Comparison of ENCODE assay signal across 1 cellular context in genomic region chr6:26156105-26156849, GRCh38.
TF ChIP-seq lines count a peak whose summit lies in the region.

No MANE protein-coding gene starts in this region.

TF ChIP-seq in HepG2, 621 proteins besides CTCF, POLR2A, EP300 and RAD21 (continued from another document and continues in another):
- TF ChIP-seq ZNF607 (CRISPR knock-in tag; IDR thresholded peaks at IDR 0.05; ENCODE audit: borderline replicate concordance) (no peak), ZNF577 (CRISPR knock-in tag; IDR thresholded peaks at IDR 0.05; ENCODE audit: borderline replicate concordance, low read depth) (no peak), RNF2 (conservative IDR thresholded peaks at IDR 0.05; ENCODE audit: low read depth) (0 out of 2 replicates have a peak, but pooled peaks have one; percentile 58), SPEN (CRISPR knock-in tag; IDR thresholded peaks at IDR 0.05; ENCODE audit: low read depth) (peak; percentile 88), HNRNPH1 (optimal IDR thresholded peaks at IDR 0.05; ENCODE audit: low read depth, low read length) (no peak), TIGD3 (CRISPR knock-in tag; IDR thresholded peaks at IDR 0.05; ENCODE audit: borderline replicate concordance) (peak; percentile 77; the same call in 1 of the 2 replicates), JUND (CRISPR knock-in tag; IDR thresholded peaks at IDR 0.05) (no peak), ZNF253 (CRISPR knock-in tag; IDR thresholded peaks at IDR 0.05; ENCODE audit: borderline replicate concordance) (peak; percentile 68), PAF1 (CRISPR knock-in tag; IDR thresholded peaks at IDR 0.05) (peak; percentile 97), GABPA (IDR thresholded peaks at IDR 0.05; ENCODE audit: low read depth, low read length) (no peak), GABPA (CRISPR knock-in tag; IDR thresholded peaks at IDR 0.05; ENCODE audit: low read depth) (peak; percentile 60), ZNF749 (CRISPR knock-in tag; IDR thresholded peaks at IDR 0.05; ENCODE audit: borderline replicate concordance) (peak; percentile 89; the same call in 1 of the 2 replicates), CENPT (CRISPR knock-in tag; IDR thresholded peaks at IDR 0.05; ENCODE audit: low read depth) (peak; percentile 90), GTF2F1 (IDR thresholded peaks at IDR 0.05; ENCODE audit: low read length) (peak; percentile 99), GATAD2A (CRISPR knock-in tag; IDR thresholded peaks at IDR 0.05) (peak; percentile 21; the same call in 1 of the 2 replicates), JUNB (CRISPR knock-in tag; IDR thresholded peaks at IDR 0.05; ENCODE audit: borderline replicate concordance) (peak; percentile 62), RBM22 (optimal IDR thresholded peaks at IDR 0.05; ENCODE audit: low read length) (peak; percentile 13), CBX2 (IDR thresholded peaks at IDR 0.05; ENCODE audit: low read depth, low read length) (no peak), CBX2 (CRISPR knock-in tag; IDR thresholded peaks at IDR 0.05; ENCODE audit: low read depth) (no peak), ZNF776 (CRISPR knock-in tag; IDR thresholded peaks at IDR 0.05) (0 out of 2 replicates have a peak, but pooled peaks have one; percentile 86), ZSCAN29 (CRISPR knock-in tag; conservative IDR thresholded peaks at IDR 0.05) (peak; percentile 72; the same call in 1 of the 2 replicates), PHF20 (CRISPR knock-in tag; IDR thresholded peaks at IDR 0.05) (peak; percentile 66; the same call in 1 of the 2 replicates), PTBP1 (IDR thresholded peaks at IDR 0.05; ENCODE audit: low read depth, low read length, poor library complexity, severe bottlenecking) (peak; percentile 67), IRF2 (CRISPR knock-in tag; IDR thresholded peaks at IDR 0.05) (peak; percentile 92), PLRG1 (conservative IDR thresholded peaks at IDR 0.05) (no peak), SNAI1 (CRISPR knock-in tag; IDR thresholded peaks at IDR 0.05; ENCODE audit: borderline replicate concordance) (no peak), SMARCE1 (IDR thresholded peaks at IDR 0.05; ENCODE audit: borderline replicate concordance) (no peak), ZNF10 (CRISPR knock-in tag; IDR thresholded peaks at IDR 0.05; ENCODE audit: borderline replicate concordance, low read depth) (0 out of 2 replicates have a peak, but pooled peaks have one; percentile 27), ZNF546 (CRISPR knock-in tag; conservative IDR thresholded peaks at IDR 0.05) (peak; percentile 97), PATZ1 (CRISPR knock-in tag; IDR thresholded peaks at IDR 0.05) (peak; percentile 63; the same call in 1 of the 2 replicates), ZFP36 (IDR thresholded peaks at IDR 0.05; ENCODE audit: borderline replicate concordance, low read depth, low read length, partially characterized antibody) (no peak), GMEB2 (CRISPR knock-in tag; IDR thresholded peaks at IDR 0.05; ENCODE audit: low read depth) (peak; percentile 18; the same call in 1 of the 2 replicates), ZNF281 (CRISPR knock-in tag; IDR thresholded peaks at IDR 0.05; ENCODE audit: borderline replicate concordance) (peak; percentile 75; the same call in 1 of the 2 replicates), TBX3 (IDR thresholded peaks at IDR 0.05; ENCODE audit: borderline replicate concordance) (no peak), ZNF350 (CRISPR knock-in tag; IDR thresholded peaks at IDR 0.05; ENCODE audit: borderline replicate concordance, low read depth) (peak; percentile 94), YEATS2 (CRISPR knock-in tag; IDR thresholded peaks at IDR 0.05; ENCODE audit: borderline replicate concordance) (peak; percentile 80; the same call in 1 of the 2 replicates), ZNF773 (CRISPR knock-in tag; IDR thresholded peaks at IDR 0.05; ENCODE audit: borderline replicate concordance) (peak; percentile 98), CEBPG (CRISPR knock-in tag; IDR thresholded peaks at IDR 0.05) (0 out of 2 replicates have a peak, but pooled peaks have one; percentile 10), PHF8 (CRISPR knock-in tag; IDR thresholded peaks at IDR 0.05) (peak; percentile 90), ARHGAP35 (CRISPR knock-in tag; IDR thresholded peaks at IDR 0.05; ENCODE audit: borderline replicate concordance) (peak; percentile 98), MEF2D (CRISPR knock-in tag; IDR thresholded peaks at IDR 0.05) (peak; percentile 72), KMT2A (CRISPR knock-in tag; IDR thresholded peaks at IDR 0.05) (peak; percentile 85), FOXP1 (IDR thresholded peaks at IDR 0.05) (no peak), FOXP1 (CRISPR knock-in tag; IDR thresholded peaks at IDR 0.05) (no peak), POGZ (CRISPR knock-in tag; IDR thresholded peaks at IDR 0.05) (peak; percentile 84), RAD51 (IDR thresholded peaks at IDR 0.05; ENCODE audit: borderline replicate concordance) (no peak), ZNF44 (CRISPR knock-in tag; IDR thresholded peaks at IDR 0.05) (peak; percentile 93)
- TF ChIP-seq, protein P1, sequence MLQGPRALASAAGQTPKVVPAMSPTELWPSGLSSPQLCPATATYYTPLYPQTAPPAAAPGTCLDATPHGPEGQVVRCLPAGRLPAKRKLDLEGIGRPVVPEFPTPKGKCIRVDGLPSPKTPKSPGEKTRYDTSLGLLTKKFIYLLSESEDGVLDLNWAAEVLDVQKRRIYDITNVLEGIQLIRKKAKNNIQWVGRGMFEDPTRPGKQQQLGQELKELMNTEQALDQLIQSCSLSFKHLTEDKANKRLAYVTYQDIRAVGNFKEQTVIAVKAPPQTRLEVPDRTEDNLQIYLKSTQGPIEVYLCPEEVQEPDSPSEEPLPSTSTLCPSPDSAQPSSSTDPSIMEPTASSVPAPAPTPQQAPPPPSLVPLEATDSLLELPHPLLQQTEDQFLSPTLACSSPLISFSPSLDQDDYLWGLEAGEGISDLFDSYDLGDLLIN (CRISPR knock-in tag; IDR thresholded peaks at IDR 0.05; ENCODE audit: borderline replicate concordance) = peak; percentile 93; the same call in 1 of the 2 replicates
- TF ChIP-seq, protein P2, sequence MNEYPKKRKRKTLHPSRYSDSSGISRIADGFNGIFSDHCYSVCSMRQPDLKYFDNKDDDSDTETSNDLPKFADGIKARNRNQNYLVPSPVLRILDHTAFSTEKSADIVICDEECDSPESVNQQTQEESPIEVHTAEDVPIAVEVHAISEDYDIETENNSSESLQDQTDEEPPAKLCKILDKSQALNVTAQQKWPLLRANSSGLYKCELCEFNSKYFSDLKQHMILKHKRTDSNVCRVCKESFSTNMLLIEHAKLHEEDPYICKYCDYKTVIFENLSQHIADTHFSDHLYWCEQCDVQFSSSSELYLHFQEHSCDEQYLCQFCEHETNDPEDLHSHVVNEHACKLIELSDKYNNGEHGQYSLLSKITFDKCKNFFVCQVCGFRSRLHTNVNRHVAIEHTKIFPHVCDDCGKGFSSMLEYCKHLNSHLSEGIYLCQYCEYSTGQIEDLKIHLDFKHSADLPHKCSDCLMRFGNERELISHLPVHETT (CRISPR knock-in tag; conservative IDR thresholded peaks at IDR 0.05) = peak; percentile 72
- TF ChIP-seq, protein P3, sequence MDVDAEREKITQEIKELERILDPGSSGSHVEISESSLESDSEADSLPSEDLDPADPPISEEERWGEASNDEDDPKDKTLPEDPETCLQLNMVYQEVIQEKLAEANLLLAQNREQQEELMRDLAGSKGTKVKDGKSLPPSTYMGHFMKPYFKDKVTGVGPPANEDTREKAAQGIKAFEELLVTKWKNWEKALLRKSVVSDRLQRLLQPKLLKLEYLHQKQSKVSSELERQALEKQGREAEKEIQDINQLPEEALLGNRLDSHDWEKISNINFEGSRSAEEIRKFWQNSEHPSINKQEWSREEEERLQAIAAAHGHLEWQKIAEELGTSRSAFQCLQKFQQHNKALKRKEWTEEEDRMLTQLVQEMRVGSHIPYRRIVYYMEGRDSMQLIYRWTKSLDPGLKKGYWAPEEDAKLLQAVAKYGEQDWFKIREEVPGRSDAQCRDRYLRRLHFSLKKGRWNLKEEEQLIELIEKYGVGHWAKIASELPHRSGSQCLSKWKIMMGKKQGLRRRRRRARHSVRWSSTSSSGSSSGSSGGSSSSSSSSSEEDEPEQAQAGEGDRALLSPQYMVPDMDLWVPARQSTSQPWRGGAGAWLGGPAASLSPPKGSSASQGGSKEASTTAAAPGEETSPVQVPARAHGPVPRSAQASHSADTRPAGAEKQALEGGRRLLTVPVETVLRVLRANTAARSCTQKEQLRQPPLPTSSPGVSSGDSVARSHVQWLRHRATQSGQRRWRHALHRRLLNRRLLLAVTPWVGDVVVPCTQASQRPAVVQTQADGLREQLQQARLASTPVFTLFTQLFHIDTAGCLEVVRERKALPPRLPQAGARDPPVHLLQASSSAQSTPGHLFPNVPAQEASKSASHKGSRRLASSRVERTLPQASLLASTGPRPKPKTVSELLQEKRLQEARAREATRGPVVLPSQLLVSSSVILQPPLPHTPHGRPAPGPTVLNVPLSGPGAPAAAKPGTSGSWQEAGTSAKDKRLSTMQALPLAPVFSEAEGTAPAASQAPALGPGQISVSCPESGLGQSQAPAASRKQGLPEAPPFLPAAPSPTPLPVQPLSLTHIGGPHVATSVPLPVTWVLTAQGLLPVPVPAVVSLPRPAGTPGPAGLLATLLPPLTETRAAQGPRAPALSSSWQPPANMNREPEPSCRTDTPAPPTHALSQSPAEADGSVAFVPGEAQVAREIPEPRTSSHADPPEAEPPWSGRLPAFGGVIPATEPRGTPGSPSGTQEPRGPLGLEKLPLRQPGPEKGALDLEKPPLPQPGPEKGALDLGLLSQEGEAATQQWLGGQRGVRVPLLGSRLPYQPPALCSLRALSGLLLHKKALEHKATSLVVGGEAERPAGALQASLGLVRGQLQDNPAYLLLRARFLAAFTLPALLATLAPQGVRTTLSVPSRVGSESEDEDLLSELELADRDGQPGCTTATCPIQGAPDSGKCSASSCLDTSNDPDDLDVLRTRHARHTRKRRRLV (CRISPR knock-in tag; IDR thresholded peaks at IDR 0.05) = peak; percentile 83
- TF ChIP-seq, protein P4, sequence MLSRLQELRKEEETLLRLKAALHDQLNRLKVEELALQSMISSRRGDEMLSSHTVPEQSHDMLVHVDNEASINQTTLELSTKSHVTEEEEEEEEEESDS (CRISPR knock-in tag; IDR thresholded peaks at IDR 0.05; ENCODE audit: borderline replicate concordance) = peak; percentile 96
- TF ChIP-seq, protein P5, sequence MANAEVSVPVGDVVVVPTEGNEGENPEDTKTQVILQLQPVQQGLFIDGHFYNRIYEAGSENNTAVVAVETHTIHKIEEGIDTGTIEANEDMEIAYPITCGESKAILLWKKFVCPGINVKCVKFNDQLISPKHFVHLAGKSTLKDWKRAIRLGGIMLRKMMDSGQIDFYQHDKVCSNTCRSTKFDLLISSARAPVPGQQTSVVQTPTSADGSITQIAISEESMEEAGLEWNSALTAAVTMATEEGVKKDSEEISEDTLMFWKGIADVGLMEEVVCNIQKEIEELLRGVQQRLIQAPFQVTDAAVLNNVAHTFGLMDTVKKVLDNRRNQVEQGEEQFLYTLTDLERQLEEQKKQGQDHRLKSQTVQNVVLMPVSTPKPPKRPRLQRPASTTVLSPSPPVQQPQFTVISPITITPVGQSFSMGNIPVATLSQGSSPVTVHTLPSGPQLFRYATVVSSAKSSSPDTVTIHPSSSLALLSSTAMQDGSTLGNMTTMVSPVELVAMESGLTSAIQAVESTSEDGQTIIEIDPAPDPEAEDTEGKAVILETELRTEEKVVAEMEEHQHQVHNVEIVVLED (CRISPR knock-in tag; IDR thresholded peaks at IDR 0.05; ENCODE audit: borderline replicate concordance) = peak; percentile 68
